Comparison of ENCODE assay signal across 18 cellular contexts in the genomic region with DNA sequence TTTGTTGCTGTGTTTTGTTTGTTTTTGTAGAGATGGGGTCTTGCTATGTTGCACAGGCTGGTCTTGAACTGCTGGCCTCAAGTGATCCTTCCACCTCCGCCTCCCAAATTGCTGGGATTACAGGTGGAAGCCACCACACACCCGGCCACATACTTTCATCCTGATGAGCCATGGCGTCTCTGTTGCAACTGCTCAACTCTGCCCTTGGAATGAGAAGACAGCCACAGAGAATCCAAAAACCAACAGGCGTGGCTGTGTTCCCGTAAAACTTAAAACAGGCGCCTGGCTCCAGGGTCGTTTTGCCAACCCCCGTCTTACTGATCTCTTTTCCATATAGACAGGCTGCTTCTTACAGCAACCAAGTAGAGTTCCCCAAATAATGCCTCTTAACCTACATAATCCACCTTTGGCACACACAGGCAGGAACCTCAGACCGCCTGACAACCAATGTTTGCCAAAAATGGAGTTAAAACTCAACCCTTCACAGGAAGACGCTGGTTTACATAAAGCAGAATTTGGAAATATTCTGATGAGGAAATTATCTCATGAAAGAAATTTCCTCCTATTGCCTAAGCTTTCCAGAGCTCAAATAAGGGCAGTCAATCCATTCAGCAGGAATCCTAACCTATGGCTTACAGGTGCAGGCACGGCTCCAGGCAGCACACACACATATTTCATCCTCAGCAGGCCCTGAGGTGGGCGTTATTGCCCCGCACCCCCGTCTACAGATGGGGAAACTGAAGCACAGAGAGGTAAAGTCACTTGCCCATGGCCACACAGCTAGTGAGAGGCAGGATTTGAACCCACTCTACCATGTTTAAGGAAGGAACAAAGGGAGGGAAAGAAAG. TPM values are rescaled to one million over a fixed set of nuclear protein-coding genes. Genes with fewer than 3 reads are reported as not detected.
DNase-seq lines count a peak whose midpoint lies in the region; ATAC-seq, FAIRE-seq and TF ChIP-seq lines count a peak whose summit lies in the region.
"Had no signal": no experiment of that assay in that cellular context is flagged by ENCODE, and none has a peak within 500 bp of the region (broad histone marks: within the 10 kb centered on the region; RNA-seq: fewer than 3 reads in every experiment).

No MANE protein-coding gene starts in this region.

- ATAC-seq in left lobe of liver, result peak; percentile 53
- no peak for ATAC-seq in HG03460 (IDR thresholded peaks at IDR 0.05; ENCODE audit: unreplicated experiment)
- no peak for ATAC-seq in GM18868 (IDR thresholded peaks at IDR 0.05; ENCODE audit: unreplicated experiment)
- ATAC-seq: activated CD4-positive, alpha-beta T cell treated with anti-CD3 and anti-CD28 coated beads for 36 hours; GM12878 had no signal

- no peaks in the 10 kb centered on the region for H3K4me1 ChIP-seq in breast epithelium
- H3K4me1 ChIP-seq in stomach, result peaks cover 0 to 56% (median 22%) of the 10 kb centered on the region in 4 donors

- no peak for TF ChIP-seq CTCF in breast epithelium (IDR thresholded peaks at IDR 0.05)
- TF ChIP-seq CTCF in stomach (IDR thresholded peaks at IDR 0.05), result no peak

- no peaks in the 10 kb centered on the region for H3K27me3 ChIP-seq in breast epithelium
- no peaks in the 10 kb centered on the region for H3K27me3 ChIP-seq in stomach
- H3K27me3 ChIP-seq: pancreas had no signal

- 64 to 82% (median 75%) methylated on average over 14 of the region's 14 CpGs for WGBS in stomach, 5 donors

- H3K4me3 ChIP-seq in breast epithelium (no peak overlapping the region), stomach (no peak overlapping the region)
- H3K4me3 ChIP-seq: coronary artery, GM12878, pancreas had no signal

- peak overlapping the region; percentile 70 to 73 for H3K27ac ChIP-seq in breast epithelium
- H3K27ac ChIP-seq in stomach, result peak overlapping the region in 4 of 5 donors; percentile 37 to 68 (median 66)
- H3K27ac ChIP-seq: pancreas had no signal

- TF ChIP-seq POLR2A in breast epithelium (IDR thresholded peaks at IDR 0.05) (no peak), stomach (IDR thresholded peaks at IDR 0.05) (no peak)

- H3K36me3 ChIP-seq in breast epithelium, result peaks cover 2% of the 10 kb centered on the region
- peaks cover 40 to 85% (median 80%) of the 10 kb centered on the region in 4 donors for H3K36me3 ChIP-seq in stomach

- no peak for TF ChIP-seq EP300 in stomach (IDR thresholded peaks at IDR 0.05)

- intact Hi-C loops in breast epithelium (cut with DNase I; ENCODE audit: low total_unique reads) (no loop called here), stomach (cut with DNase I; ENCODE audit: low total_unique reads) (no loop called here)

- FAIRE-seq in frontal cortex (lab: Jason Lieb, UNC), result no peak
- FAIRE-seq: GM12878, pancreas had no signal

- DNase-seq in HCEC 1CT (peak; percentile 11), breast epithelium (ENCODE audit: low spot score in 2 of 2) (no peak), left lobe of liver (ENCODE audit: low spot score) (peak; percentile 55), stomach (no peak), frontal cortex (ENCODE audit: low spot score in 2 of 2) (no peak)
- DNase-seq: activated CD4-positive, alpha-beta T cell treated with anti-CD3 and anti-CD28 coated beads for 36 hours; activated T-cell treated with anti-CD3 and anti-CD28 coated beads, Interleukin-2, amount 50 U/mL, for 48 hours; amygdala; C1 segment of cervical spinal cord; HFFc6; NCI-H1694 treated with DMSO at 0.1 percent for 48 hours; NCI-H526; pancreas; RPMI8226 had no signal

- H3K9me3 ChIP-seq in breast epithelium (peaks cover 0 to 2% of the 10 kb centered on the region in 2 donors), stomach (peaks cover 0 to 1% (median under 1%) of the 10 kb centered on the region in 4 donors)
- H3K9me3 ChIP-seq: pancreas had no signal

RNA-seq across cellular contexts. Expression of gene LITAF, which starts 35.8 kb away (rescaled TPM):
- total RNA-seq in breast epithelium, result 100 to 1,000 TPM in 1 of 3 donors, 10 to 100 TPM in 2; 50.6 to 109 (median 59.0) TPM
- 47.0 TPM for total RNA-seq in left lobe of liver
- 100 to 1,000 TPM in 1 of 5 donors, 10 to 100 TPM in 3, 1 to 10 TPM in 1; 9.8 to 211 (median 46.6) TPM for total RNA-seq in stomach
- 100 to 1,000 TPM in 2 of 3 donors, 10 to 100 TPM in 1; 43.7 to 124 (median 118) TPM for polyA plus RNA-seq in stomach
- total RNA-seq in frontal cortex, result 8.2 TPM

Comparison
In these comparisons a context has a peak if more than half of its experiments do, and no peak if none do; other contexts are left out.
1. DNase-seq: peak in HCEC 1CT (single experiment) and left lobe of liver (single experiment); none in breast epithelium (0 of 2), stomach (single experiment) and frontal cortex (0 of 2).